Comparison of ENCODE assay signal across 11 cellular contexts in the genomic region with DNA sequence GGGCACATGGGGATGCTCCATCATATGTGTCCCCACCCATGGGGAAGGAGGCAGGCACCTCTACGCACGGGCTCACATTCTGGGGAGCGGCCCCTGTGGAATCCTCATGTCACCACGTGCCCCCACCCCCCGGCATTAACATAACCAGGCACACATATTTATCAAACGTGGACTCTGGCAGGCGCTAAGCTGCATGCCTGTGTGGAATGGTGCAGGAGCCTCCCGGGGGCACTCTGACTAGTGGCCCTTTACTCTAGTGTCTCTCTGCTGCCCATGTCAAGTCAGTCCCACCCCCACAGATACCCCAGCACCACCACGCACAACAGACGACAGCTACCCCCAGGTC.
DNase-seq lines count a peak whose midpoint lies in the region; ATAC-seq and TF ChIP-seq lines count a peak whose summit lies in the region.
"Had no signal": no experiment of that assay in that cellular context is flagged by ENCODE, and none has a peak within 500 bp of the region (broad histone marks: within the 10 kb centered on the region; RNA-seq: fewer than 3 reads in every experiment).

No MANE protein-coding gene starts in this region.

- H3K4me1 Mint-ChIP-seq in activated T-cell treated with anti-CD3 and anti-CD28 coated beads, Interleukin-2, amount 50 U/mL, for 72 hours (ENCODE audit: low read depth): peaks cover 88% of the 10 kb centered on the region
- H3K4me1 Mint-ChIP-seq in WTC11: peaks cover 64% of the 10 kb centered on the region
- peaks cover 70 to 92% of the 10 kb centered on the region in 2 donors for H3K4me1 Mint-ChIP-seq in stimulated activated naive B cell treated with anti-CD40 and anti-IgM and Interleukin-4, amounts not matched to agents 10 μg/mL and 1 μg/mL and 100 μg/mL, for 72 hours

- TF ChIP-seq CTCF in WTC11 (IDR thresholded peaks at IDR 0.05): no peak

- POLR2A ChIA-PET in WTC11 (lab: Charles Lee): no interaction called here

- H3K36me3 Mint-ChIP-seq in activated T-cell treated with anti-CD3 and anti-CD28 coated beads, Interleukin-2, amount 50 U/mL, for 72 hours (ENCODE audit: insufficient read depth in 2 of 2): peaks cover 2 to 8% of the 10 kb centered on the region in 2 donors
- H3K36me3 Mint-ChIP-seq in WTC11: no peaks in the 10 kb centered on the region
- H3K36me3 Mint-ChIP-seq in stimulated activated naive B cell treated with anti-CD40 and anti-IgM and Interleukin-4, amounts not matched to agents 10 μg/mL and 1 μg/mL and 100 μg/mL, for 72 hours: peaks cover 32 to 51% of the 10 kb centered on the region in 2 donors

- peak overlapping the region; percentile 72 for H3K27ac Mint-ChIP-seq in activated T-cell treated with anti-CD3 and anti-CD28 coated beads, Interleukin-2, amount 50 U/mL, for 72 hours
- peak overlapping the region; percentile 84 for H3K27ac Mint-ChIP-seq in WTC11
- H3K27ac Mint-ChIP-seq in stimulated activated naive B cell treated with anti-CD40 and anti-IgM and Interleukin-4, amounts not matched to agents 10 μg/mL and 1 μg/mL and 100 μg/mL, for 72 hours: peak overlapping the region; percentile 95

- CTCF ChIA-PET in WTC11 (lab: Charles Lee): interaction anchor here (0.6 to 2.4 kb wide), 5 partner anchors 16 to 1194 kb away, joined by 3 to 9 read pairs (median 4); no protein-coding TSS in a partner anchor

- no peak for DNase-seq in activated T-cell treated with anti-CD3 and anti-CD28 coated beads, Interleukin-2, amount 50 U/mL, for 72 hours
- no peak for DNase-seq in activated T-cell treated with anti-CD3 and anti-CD28 coated beads for 4 hours
- DNase-seq in WTC11 (ENCODE audit: low spot score): no peak
- DNase-seq in left ventricle myocardium superior: no peak
- no peak for DNase-seq in stimulated activated naive B cell treated with anti-CD40 and anti-IgM and Interleukin-4, amounts not matched to agents 10 μg/mL and 1 μg/mL and 100 μg/mL, for 72 hours
- DNase-seq in activated CD4-positive, CD25-positive, alpha-beta regulatory T cell (lab: John Stamatoyannopoulos, UW): no peak
- DNase-seq: activated gamma-delta T cell, dorsolateral prefrontal cortex, hippocampal formation had no signal

- ATAC-seq in activated T-cell treated with anti-CD3 and anti-CD28 coated beads, Interleukin-2, amount 50 U/mL, for 72 hours (replicated peaks in 1 of 2): no peak
- ATAC-seq in WTC11 (no peak), left ventricle myocardium superior (peak; percentile 23), HG02885 (IDR thresholded peaks at IDR 0.05; ENCODE audit: poor library complexity, unreplicated experiment) (no peak), GM21786 (IDR thresholded peaks at IDR 0.05; ENCODE audit: unreplicated experiment) (no peak)
- no peak for ATAC-seq in stimulated activated naive B cell treated with anti-CD40 and anti-IgM and Interleukin-4, amounts not matched to agents 10 μg/mL and 1 μg/mL and 100 μg/mL, for 72 hours (replicated peaks)

- H3K9me3 Mint-ChIP-seq in activated T-cell treated with anti-CD3 and anti-CD28 coated beads, Interleukin-2, amount 50 U/mL, for 72 hours: peaks cover 0 to 2% of the 10 kb centered on the region in 2 donors
- H3K9me3 Mint-ChIP-seq in WTC11: no peaks in the 10 kb centered on the region
- no peaks in the 10 kb centered on the region for H3K9me3 Mint-ChIP-seq in stimulated activated naive B cell treated with anti-CD40 and anti-IgM and Interleukin-4, amounts not matched to agents 10 μg/mL and 1 μg/mL and 100 μg/mL, for 72 hours

- intact Hi-C loops in left ventricle myocardium superior (cut with micrococcal nuclease): no loop called here

- H3K4me3 Mint-ChIP-seq in activated T-cell treated with anti-CD3 and anti-CD28 coated beads, Interleukin-2, amount 50 U/mL, for 72 hours: peak overlapping the region; percentile 85 to 93
- no peak overlapping the region for H3K4me3 Mint-ChIP-seq in WTC11
- H3K4me3 Mint-ChIP-seq in stimulated activated naive B cell treated with anti-CD40 and anti-IgM and Interleukin-4, amounts not matched to agents 10 μg/mL and 1 μg/mL and 100 μg/mL, for 72 hours: peak overlapping the region; percentile 83 to 84

- no peaks in the 10 kb centered on the region for H3K27me3 Mint-ChIP-seq in activated T-cell treated with anti-CD3 and anti-CD28 coated beads, Interleukin-2, amount 50 U/mL, for 72 hours (ENCODE audit: low read depth)
- no peaks in the 10 kb centered on the region for H3K27me3 Mint-ChIP-seq in WTC11 (ENCODE audit: low read depth)
- H3K27me3 Mint-ChIP-seq in stimulated activated naive B cell treated with anti-CD40 and anti-IgM and Interleukin-4, amounts not matched to agents 10 μg/mL and 1 μg/mL and 100 μg/mL, for 72 hours: no peaks in the 10 kb centered on the region

TF ChIP-seq in WTC11, 78 proteins besides CTCF, POLR2A, EP300 and RAD21:
- no peak for TF ChIP-seq SOX15 (CRISPR knock-in tag; IDR thresholded peaks at IDR 0.05)
- no peak for TF ChIP-seq GABPB1 (CRISPR knock-in tag; IDR thresholded peaks at IDR 0.05)
- TF ChIP-seq, protein P1, sequence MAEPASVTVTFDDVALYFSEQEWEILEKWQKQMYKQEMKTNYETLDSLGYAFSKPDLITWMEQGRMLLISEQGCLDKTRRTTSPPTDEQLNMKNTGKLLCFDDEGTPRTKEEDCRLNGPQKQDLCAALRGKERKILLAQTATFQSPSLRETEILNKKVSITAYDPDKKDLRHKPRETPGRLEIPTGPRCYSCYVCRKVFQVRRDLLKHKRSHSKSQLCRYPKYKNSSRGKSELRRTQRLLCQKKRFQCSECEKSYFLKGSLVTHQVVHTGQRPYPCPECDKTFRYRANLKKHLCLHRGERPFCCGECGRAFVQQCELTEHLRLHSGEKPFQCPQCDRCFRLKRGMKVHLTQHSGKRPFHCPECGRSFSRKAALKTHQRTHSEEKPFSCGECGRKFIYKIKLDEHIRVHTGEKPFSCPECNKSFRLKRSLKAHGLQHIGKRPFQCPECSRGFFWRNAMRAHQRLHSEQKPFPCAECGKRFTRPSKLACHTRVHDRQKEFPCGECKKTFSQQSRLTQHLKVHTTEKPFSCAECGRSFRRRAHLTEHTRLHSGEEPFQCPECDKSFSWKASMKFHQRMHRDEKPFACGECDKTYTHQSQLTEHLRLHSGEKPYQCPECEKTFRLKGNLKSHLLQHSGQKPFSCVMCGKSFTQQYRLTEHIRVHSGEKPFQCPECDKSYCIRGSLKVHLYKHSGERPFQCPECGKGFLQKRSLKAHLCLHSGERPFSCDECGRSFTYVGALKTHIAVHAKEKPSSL (CRISPR knock-in tag; conservative IDR thresholded peaks at IDR 0.05): no peak
- no peak for TF ChIP-seq CREM (CRISPR knock-in tag; IDR thresholded peaks at IDR 0.05)
- no peak for TF ChIP-seq ZNF121 (CRISPR knock-in tag; IDR thresholded peaks at IDR 0.05)
- TF ChIP-seq NFE2L1 (CRISPR knock-in tag; IDR thresholded peaks at IDR 0.05): no peak
- no peak for TF ChIP-seq ZNF263 (CRISPR knock-in tag; IDR thresholded peaks at IDR 0.05; ENCODE audit: low read depth)
- no peak for TF ChIP-seq CREB1 (CRISPR knock-in tag; IDR thresholded peaks at IDR 0.05)
- no peak for TF ChIP-seq IRF2 (CRISPR knock-in tag; IDR thresholded peaks at IDR 0.05; ENCODE audit: borderline replicate concordance, low read depth)
- TF ChIP-seq ZNF232 (CRISPR knock-in tag; IDR thresholded peaks at IDR 0.05): no peak
- TF ChIP-seq, protein P2, sequence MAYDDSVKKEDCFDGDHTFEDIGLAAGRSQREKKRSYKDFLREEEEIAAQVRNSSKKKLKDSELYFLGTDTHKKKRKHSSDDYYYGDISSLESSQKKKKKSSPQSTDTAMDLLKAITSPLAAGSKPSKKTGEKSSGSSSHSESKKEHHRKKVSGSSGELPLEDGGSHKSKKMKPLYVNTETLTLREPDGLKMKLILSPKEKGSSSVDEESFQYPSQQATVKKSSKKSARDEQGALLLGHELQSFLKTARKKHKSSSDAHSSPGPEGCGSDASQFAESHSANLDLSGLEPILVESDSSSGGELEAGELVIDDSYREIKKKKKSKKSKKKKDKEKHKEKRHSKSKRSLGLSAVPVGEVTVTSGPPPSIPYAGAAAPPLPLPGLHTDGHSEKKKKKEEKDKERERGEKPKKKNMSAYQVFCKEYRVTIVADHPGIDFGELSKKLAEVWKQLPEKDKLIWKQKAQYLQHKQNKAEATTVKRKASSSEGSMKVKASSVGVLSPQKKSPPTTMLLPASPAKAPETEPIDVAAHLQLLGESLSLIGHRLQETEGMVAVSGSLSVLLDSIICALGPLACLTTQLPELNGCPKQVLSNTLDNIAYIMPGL (CRISPR knock-in tag; IDR thresholded peaks at IDR 0.05): no peak
- TF ChIP-seq ATF1 (CRISPR knock-in tag; IDR thresholded peaks at IDR 0.05): no peak
